ENCODE assay signal across 2 cellular contexts in genomic region chr5:69220371-69220770, GRCh38.
A peak's percentile ranks its signal among the peaks of the same experiment; 100 is the strongest.
TF ChIP-seq lines count a peak whose summit lies in the region.

No MANE protein-coding gene starts in this region.

TF ChIP-seq in WTC11, 78 proteins besides CTCF, POLR2A, EP300 and RAD21:
- TF ChIP-seq SMAD4 (CRISPR knock-in tag; IDR thresholded peaks at IDR 0.05), result 0 out of 2 replicates have a peak, but pooled peaks have one; percentile 70

TF ChIP-seq in K562, 482 proteins besides CTCF, POLR2A, EP300 and RAD21:
- 0 out of 2 replicates have a peak, but pooled peaks have one; percentile 18 for TF ChIP-seq TFAP4 (CRISPR knock-in tag; IDR thresholded peaks at IDR 0.05; ENCODE audit: borderline replicate concordance)
- TF ChIP-seq, protein P1, sequence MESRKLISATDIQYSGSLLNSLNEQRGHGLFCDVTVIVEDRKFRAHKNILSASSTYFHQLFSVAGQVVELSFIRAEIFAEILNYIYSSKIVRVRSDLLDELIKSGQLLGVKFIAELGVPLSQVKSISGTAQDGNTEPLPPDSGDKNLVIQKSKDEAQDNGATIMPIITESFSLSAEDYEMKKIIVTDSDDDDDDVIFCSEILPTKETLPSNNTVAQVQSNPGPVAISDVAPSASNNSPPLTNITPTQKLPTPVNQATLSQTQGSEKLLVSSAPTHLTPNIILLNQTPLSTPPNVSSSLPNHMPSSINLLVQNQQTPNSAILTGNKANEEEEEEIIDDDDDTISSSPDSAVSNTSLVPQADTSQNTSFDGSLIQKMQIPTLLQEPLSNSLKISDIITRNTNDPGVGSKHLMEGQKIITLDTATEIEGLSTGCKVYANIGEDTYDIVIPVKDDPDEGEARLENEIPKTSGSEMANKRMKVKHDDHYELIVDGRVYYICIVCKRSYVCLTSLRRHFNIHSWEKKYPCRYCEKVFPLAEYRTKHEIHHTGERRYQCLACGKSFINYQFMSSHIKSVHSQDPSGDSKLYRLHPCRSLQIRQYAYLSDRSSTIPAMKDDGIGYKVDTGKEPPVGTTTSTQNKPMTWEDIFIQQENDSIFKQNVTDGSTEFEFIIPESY (CRISPR knock-in tag; IDR thresholded peaks at IDR 0.05), result peak; percentile 86
- TF ChIP-seq MAX (CRISPR knock-in tag; IDR thresholded peaks at IDR 0.05), result 0 out of 2 replicates have a peak, but pooled peaks have one; percentile 10
- TF ChIP-seq SMAD4 (CRISPR knock-in tag; conservative IDR thresholded peaks at IDR 0.05), result peak; percentile 92
